11 cellular contexts compared by ENCODE assay signal in the genomic region with DNA sequence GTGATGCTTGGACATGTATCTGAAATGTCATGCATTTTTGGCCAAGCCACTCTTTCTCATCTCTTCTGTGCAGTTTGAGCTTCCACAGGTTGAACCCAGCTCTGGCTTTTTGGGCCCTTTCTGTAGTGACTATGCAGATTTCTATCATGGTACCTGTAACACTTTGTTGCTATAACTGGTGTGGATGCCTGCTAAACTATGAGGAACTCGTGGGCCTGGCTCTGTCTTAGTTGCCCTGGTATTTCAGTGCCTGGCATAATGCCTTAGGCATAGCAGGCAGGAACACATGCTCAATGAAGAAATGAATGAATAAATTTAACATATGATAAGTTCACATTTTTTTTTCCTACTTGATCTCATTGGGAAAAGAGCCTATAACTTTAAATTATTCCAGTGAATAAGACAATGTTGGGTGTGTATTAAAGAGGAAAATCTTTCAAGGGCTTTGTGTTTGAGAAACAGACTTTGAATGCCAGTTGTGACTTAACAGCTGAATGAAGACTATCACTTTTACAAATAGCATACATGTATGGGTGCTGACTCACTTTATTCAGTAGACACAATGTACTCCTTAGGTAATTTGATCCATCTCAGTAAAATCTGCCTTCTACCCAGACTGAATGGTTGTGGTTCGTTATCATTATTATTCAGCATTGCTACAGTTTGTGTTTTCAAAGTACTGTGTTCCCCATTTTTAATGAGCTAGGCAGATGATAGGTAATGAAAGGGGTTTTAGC.
A peak's percentile ranks its signal among the peaks of the same experiment; 100 is the strongest.
DNase-seq lines count a peak whose midpoint lies in the region; ATAC-seq, FAIRE-seq and TF ChIP-seq lines count a peak whose summit lies in the region.
"Had no signal": no experiment of that assay in that cellular context is flagged by ENCODE, and none has a peak within 500 bp of the region (broad histone marks: within the 10 kb centered on the region; RNA-seq: fewer than 3 reads in every experiment).

No MANE protein-coding gene starts in this region.

- TF ChIP-seq RAD21 in Ishikawa (IDR thresholded peaks at IDR 0.05; ENCODE audit: low read depth) = no peak

- ATAC-seq in HG03565 (IDR thresholded peaks at IDR 0.05; ENCODE audit: unreplicated experiment) = no peak
- no peak for ATAC-seq in GM21619 (IDR thresholded peaks at IDR 0.05; ENCODE audit: unreplicated experiment)
- ATAC-seq: GM23338 had no signal

- dilution Hi-C loops in keratinocyte (cut with MboI; ENCODE audit: extremely low pct_ligation_motif_present, low sequenced_read_pairs) = no loop called here

- peak overlapping the region; percentile 60 for H3K4me2 ChIP-seq in keratinocyte (ENCODE audit: control insufficient read depth, extremely low read depth, insufficient read depth, low read depth, low read length)
- H3K4me2 ChIP-seq: GM23338 had no signal

- peak overlapping the region; percentile 66 for H3K27ac ChIP-seq in AG04450 (ENCODE audit: low read depth, low read length)
- peak overlapping the region; percentile 77 for H3K27ac ChIP-seq in keratinocyte (ENCODE audit: control insufficient read depth, insufficient read depth, low read length)

- no peaks in the 10 kb centered on the region for H3K36me3 ChIP-seq in keratinocyte (ENCODE audit: control insufficient read depth in 2 of 2, extremely low read depth in 1 of 2, insufficient read depth in 2 of 2, low read length in 2 of 2)

- H3K9me3 ChIP-seq in AG04450 (ENCODE audit: control insufficient read depth, insufficient read depth, low read length) = peaks cover 8% of the 10 kb centered on the region; the same call in 1 of the 2 replicates
- H3K9me3 ChIP-seq in keratinocyte (ENCODE audit: control insufficient read depth, low read depth, low read length) = peaks cover 8% of the 10 kb centered on the region

- H3K4me1 ChIP-seq in keratinocyte (ENCODE audit: control insufficient read depth, extremely low read depth, insufficient read depth, low read length) = peaks cover 27% of the 10 kb centered on the region

- CTCF ChIA-PET in AG04450 (lab: Charles Lee) = interaction anchor here (0.7 to 1.8 kb wide), 5 partner anchors 10 to 173 kb away, joined by 3 to 8 read pairs (median 4); no protein-coding TSS in a partner anchor

- H3K27me3 ChIP-seq in AG04450 (ENCODE audit: control insufficient read depth, insufficient read depth, low read length) (no peaks in the 10 kb centered on the region), keratinocyte (ENCODE audit: control insufficient read depth, extremely low read depth, insufficient read depth, low read length) (no peaks in the 10 kb centered on the region)

- H3K79me2 ChIP-seq in keratinocyte (ENCODE audit: control insufficient read depth, insufficient read depth, low read length) = no peaks in the 10 kb centered on the region

- H4K20me1 ChIP-seq in keratinocyte (ENCODE audit: control insufficient read depth, extremely low read depth, insufficient read depth, low read length) = no peaks in the 10 kb centered on the region

- no peak overlapping the region for H3K4me3 ChIP-seq in AG04450 (ENCODE audit: low read depth, low read length)
- H3K4me3 ChIP-seq in astrocyte of the spinal cord (ENCODE audit: low read depth, low read length) = no peak overlapping the region
- H3K4me3 ChIP-seq in keratinocyte (ENCODE audit: control insufficient read depth in 2 of 3, extremely low read depth in 1 of 3, insufficient read depth in 2 of 3, low read depth in 1 of 3, low read length in 3 of 3) = no peak overlapping the region
- H3K4me3 ChIP-seq: GM23338 had no signal

- POLR2A ChIA-PET in AG04450 (lab: Yijun Ruan, JAX) = interaction anchor here (0.6 to 1.6 kb wide), 4 partner anchors 15 to 260 kb away, joined by 4 to 8 read pairs (median 4); no protein-coding TSS in a partner anchor

- H3K9me1 ChIP-seq in keratinocyte (ENCODE audit: control insufficient read depth, extremely low read depth, insufficient read depth, low read length) = no peaks in the 10 kb centered on the region

- peak; percentile 83; the same call in 1 of the 2 replicates for TF ChIP-seq EP300 in Ishikawa (IDR thresholded peaks at IDR 0.05; ENCODE audit: borderline replicate concordance)

- intact Hi-C loops in posterior vena cava (cut with DNase I) = no loop called here

- TF ChIP-seq CTCF in AG04450 (IDR thresholded peaks at IDR 0.05; ENCODE audit: low read depth, low read length) = no peak
- TF ChIP-seq CTCF in astrocyte of the spinal cord (IDR thresholded peaks at IDR 0.05; ENCODE audit: low read depth, low read length) = no peak
- TF ChIP-seq CTCF in keratinocyte (optimal IDR thresholded peaks at IDR 0.05 in 1 of 3, IDR thresholded peaks at IDR 0.05 in 1 of 3, conservative IDR thresholded peaks at IDR 0.05 in 1 of 3; ENCODE audit: extremely low read depth in 1 of 3, insufficient read depth in 2 of 3, low read length in 3 of 3) = no peak

- no peak overlapping the region for H3K9ac ChIP-seq in keratinocyte (ENCODE audit: control insufficient read depth, extremely low read depth, insufficient read depth, low read length)

- H2AFZ ChIP-seq in keratinocyte (ENCODE audit: control insufficient read depth, low read length) = peak overlapping the region; percentile 35
- H2AFZ ChIP-seq: GM23338 had no signal

- DNase-seq in AG04450 (ENCODE audit: low read depth, low spot score) (peak; percentile 67), astrocyte of the spinal cord (ENCODE audit: low read depth, low spot score) (peak; percentile 92), keratinocyte (ENCODE audit: low read depth, low spot score) (peak; percentile 57), posterior vena cava (ENCODE audit: low spot score) (no peak), C1 segment of cervical spinal cord (lab: John Stamatoyannopoulos, UW) (no peak)
- DNase-seq: NCI-H2029 treated with DMSO at 0.1 percent for 48 hours, T-helper 1 cell had no signal

- FAIRE-seq in keratinocyte (lab: Jason Lieb, UNC) = peak; percentile 5

- in situ Hi-C loops in astrocyte of the spinal cord (cut with HindIII; ENCODE audit: low sequenced_read_pairs) = no loop called here

TF ChIP-seq in Ishikawa, 13 proteins besides CTCF, POLR2A, EP300 and RAD21:
- peak; percentile 85; the same call in 1 of the 2 replicates for TF ChIP-seq TEAD4 (IDR thresholded peaks at IDR 0.05)
- TF ChIP-seq TCF12 (IDR thresholded peaks at IDR 0.05; ENCODE audit: low read depth) = no peak; the same call in 1 of the 2 replicates
- TF ChIP-seq, protein P1, sequence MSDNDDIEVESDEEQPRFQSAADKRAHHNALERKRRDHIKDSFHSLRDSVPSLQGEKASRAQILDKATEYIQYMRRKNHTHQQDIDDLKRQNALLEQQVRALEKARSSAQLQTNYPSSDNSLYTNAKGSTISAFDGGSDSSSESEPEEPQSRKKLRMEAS (IDR thresholded peaks at IDR 0.05) = peak; percentile 57; the same call in 1 of the 2 replicates
- no peak for TF ChIP-seq ZBTB7A (IDR thresholded peaks at IDR 0.05; ENCODE audit: low read depth)
- TF ChIP-seq FOXM1 (IDR thresholded peaks at IDR 0.05; ENCODE audit: borderline replicate concordance, low read depth) = peak; percentile 70; the same call in 1 of the 2 replicates
- peak; percentile 37; the same call in 1 of the 2 replicates for TF ChIP-seq NFIC (IDR thresholded peaks at IDR 0.05)

Comparison
In these comparisons a context has a peak if more than half of its experiments do, and no peak if none do; other contexts are left out.
1. DNase-seq: peak in AG04450 (single experiment), astrocyte of the spinal cord (single experiment) and keratinocyte (single experiment); none in posterior vena cava (single experiment) and C1 segment of cervical spinal cord (0 of 14).